Comparison of ENCODE assay signal across 8 cellular contexts in genomic region chr3:19365471-19365870, GRCh38.
"Had no signal": no experiment of that assay in that cellular context is flagged by ENCODE, and none has a peak within 500 bp of the region (broad histone marks: within the 10 kb centered on the region; RNA-seq: fewer than 3 reads in every experiment).

No MANE protein-coding gene starts in this region.

- H3K4me3 ChIP-seq: GM12878 had no signal

- DNase-seq: GDM1, GF-D8 had no signal

- FAIRE-seq: G401.6, GM12891, GM12892, GM18507, GM19239 had no signal

- ATAC-seq: GM12878 had no signal
